In genomic region chr5:43428034-43428712, GRCh38 we compare ENCODE assay signal across 20 cellular contexts. TPM values are rescaled to one million over a fixed set of nuclear protein-coding genes. Genes with fewer than 3 reads are reported as not detected.
DNase-seq lines count a peak whose midpoint lies in the region; ATAC-seq lines count a peak whose summit lies in the region.
"Had no signal": no experiment of that assay in that cellular context is flagged by ENCODE, and none has a peak within 500 bp of the region (broad histone marks: within the 10 kb centered on the region; RNA-seq: fewer than 3 reads in every experiment).

No MANE protein-coding gene starts in this region.

- H3K36me3 ChIP-seq in adipocyte (ENCODE audit: control insufficient read depth, insufficient read depth, low read length, severe bottlenecking): no peaks in the 10 kb centered on the region
- H3K36me3 ChIP-seq: adrenal gland, gastroesophageal sphincter had no signal

- DNase-seq in H4 (ENCODE audit: low spot score) (peak; percentile 63), adipocyte (ENCODE audit: low read depth) (peak; percentile 42), fibroblast of peridontal ligament (ENCODE audit: extremely low read depth) (peak; percentile 8), renal cortical epithelial cell (ENCODE audit: low read depth) (peak; percentile 99), UCSD-AML1 (lab: John Stamatoyannopoulos, UW; ENCODE audit: unreplicated experiment) (no peak), HuH-7 (ENCODE audit: low spot score) (no peak), head of caudate nucleus (no peak)
- DNase-seq: activated CD4-positive, alpha-beta T cell treated with anti-CD3 and anti-CD28 coated beads for 4 hours; activated T-cell treated with anti-CD3 and anti-CD28 coated beads, Interleukin-2, amount 50 U/mL, for 4 hours; adrenal gland; CD4-positive, CD25-positive, alpha-beta regulatory T cell; Kasumi-1; naive thymus-derived CD8-positive, alpha-beta T cell; NCI-H1694 treated with DMSO at 0.1 percent for 48 hours; NCI-H524 treated with DMSO at 0.1 percent for 48 hours; stimulated activated CD4-positive, alpha-beta T cell treated with anti-CD3 and anti-CD28 coated beads, Interleukin-4, amount 100 ng/mL, for 4 hours had no signal

- H3K9ac ChIP-seq in adipocyte (ENCODE audit: low read length): no peak overlapping the region

- H3K4me1 ChIP-seq in adipocyte (ENCODE audit: control insufficient read depth, insufficient read depth, low read length): peaks cover 21% of the 10 kb centered on the region

- H3K9me3 ChIP-seq in adipocyte (ENCODE audit: control insufficient read depth, low read length): no peaks in the 10 kb centered on the region
- H3K9me3 ChIP-seq: adrenal gland, gastroesophageal sphincter had no signal

- ATAC-seq in HG02798 (IDR thresholded peaks at IDR 0.05; ENCODE audit: poor library complexity, unreplicated experiment): no peak
- ATAC-seq: activated T-cell treated with anti-CD3 and anti-CD28 coated beads, Interleukin-2, amount 50 U/mL, for 4 hours; gastroesophageal sphincter; naive thymus-derived CD8-positive, alpha-beta T cell; Panc1; stimulated activated effector memory CD8-positive, alpha-beta T cell treated with anti-CD3 and anti-CD28 coated beads, Interleukin-12 subunit alpha, Interleukin-12 subunit beta, amount 100 ng/mL, for 72 hours had no signal

- intact Hi-C loops in head of caudate nucleus (cut with DNase I): no loop called here

- H3K27me3 ChIP-seq in adipocyte (replicated peaks; ENCODE audit: control insufficient read depth, insufficient read depth, low read length): no peaks in the 10 kb centered on the region
- H3K27me3 ChIP-seq: adrenal gland, gastroesophageal sphincter had no signal

- no peak overlapping the region for H3K4me3 ChIP-seq in adipocyte (ENCODE audit: low read length)
- H3K4me3 ChIP-seq: adrenal gland, gastroesophageal sphincter had no signal

RNA-seq across cellular contexts. Expression of gene CCL28, which starts 16.0 kb away (rescaled TPM):
- not detected in 2 replicates for total RNA-seq in H4 (2014; rRNA removed; shearing (Covaris generic))
- 11.0 and 26.6 TPM in 2 replicates for total RNA-seq in renal cortical epithelial cell

RNA-seq across cellular contexts. Expression of gene TMEM267, which starts 55.5 kb away (rescaled TPM):
- 16.4 and 17.7 TPM in 2 replicates for total RNA-seq in H4 (2014; rRNA removed; shearing (Covaris generic))
- total RNA-seq in renal cortical epithelial cell: 27.8 and 29.4 TPM in 2 replicates

Comparison
In these comparisons a context has a peak if more than half of its experiments do, and no peak if none do; other contexts are left out.
1. DNase-seq: peak in H4 (single experiment), adipocyte (single experiment), fibroblast of peridontal ligament (single experiment) and renal cortical epithelial cell (single experiment); none in UCSD-AML1 (single experiment), HuH-7 (single experiment) and head of caudate nucleus (0 of 42).
2. RNA of gene CCL28, which starts 16.0 kb away (total RNA-seq): 11.0 to 26.6 TPM in renal cortical epithelial cell; not detected in H4; every median in the first group is over 10 times any median in the second.